28 cellular contexts compared by ENCODE assay signal in genomic region chr4:730511-730910, GRCh38. TPM values are rescaled to one million over a fixed set of nuclear protein-coding genes. Genes with fewer than 3 reads are reported as not detected.
"Had no signal": no experiment of that assay in that cellular context is flagged by ENCODE, and none has a peak within 500 bp of the region (broad histone marks: within the 10 kb centered on the region; RNA-seq: fewer than 3 reads in every experiment).

No MANE protein-coding gene starts in this region.

- ATAC-seq: activated T-cell treated with anti-CD3 and anti-CD28 coated beads, Interleukin-2, amount 50 U/mL, for 4 hours; activated T-helper 17 cell treated with anti-CD3 and anti-CD28 coated beads, Interleukin-2, amount 50 U/mL, for 72 hours had no signal

- H3K27ac ChIP-seq: breast epithelium had no signal

- H3K4me3 Mint-ChIP-seq: activated B cell treated with CpG ODN at 0.5 μM for 24 hours; activated CD4-positive, alpha-beta T cell treated with anti-CD3 and anti-CD28 coated beads, Interleukin-2, amount 10 ng/mL, durations not matched to agents 24 days and 14 days; activated naive CD4-positive, alpha-beta T cell treated with anti-CD3 and anti-CD28 coated beads for 36 hours; activated naive CD8-positive, alpha-beta T cell; activated T-cell treated with anti-CD3 and anti-CD28 coated beads, Interleukin-2, amount 50 U/mL, for 4 hours; activated T-helper 17 cell treated with anti-CD3 and anti-CD28 coated beads, Interleukin-2, amount 50 U/mL, for 72 hours; T-helper 1 cell treated with Interleukin-12 subunit alpha and Interleukin-12 subunit beta and Interleukin-4 antibody, amounts not matched to agents 30 μg/mL and 1 μg/mL, for 36 hours had no signal

- H3K4me1 ChIP-seq: breast epithelium had no signal

- H3K4me3 ChIP-seq: breast epithelium had no signal

- H3K27ac Mint-ChIP-seq: activated B cell treated with CpG ODN at 0.5 μM for 24 hours; activated CD4-positive, alpha-beta T cell treated with anti-CD3 and anti-CD28 coated beads, Interleukin-2, amount 10 ng/mL, durations not matched to agents 24 days and 14 days; activated naive CD4-positive, alpha-beta T cell treated with anti-CD3 and anti-CD28 coated beads for 36 hours; activated naive CD8-positive, alpha-beta T cell; activated T-helper 17 cell treated with anti-CD3 and anti-CD28 coated beads, Interleukin-2, amount 50 U/mL, for 72 hours; T-helper 1 cell treated with Interleukin-12 subunit alpha and Interleukin-12 subunit beta and Interleukin-4 antibody, amounts not matched to agents 30 μg/mL and 1 μg/mL, for 36 hours had no signal

- H3K9me3 ChIP-seq: breast epithelium had no signal

- DNase-seq: activated B cell treated with CpG ODN at 0.5 μM for 24 hours; activated CD4-positive, alpha-beta T cell treated with anti-CD3 and anti-CD28 coated beads for 1 hour; activated CD4-positive, alpha-beta T cell treated with anti-CD3 and anti-CD28 coated beads, Interleukin-2, amount 10 ng/mL, durations not matched to agents 24 days and 14 days; activated CD4-positive, alpha-beta T cell treated with anti-CD3 and anti-CD28 coated beads, Interleukin-2, amount 50 U/mL, for 48 hours; activated CD8-positive, alpha-beta memory T cell treated with anti-CD3 and anti-CD28 coated beads for 24 hours; activated gamma-delta T cell; activated naive CD4-positive, alpha-beta T cell treated with anti-CD3 and anti-CD28 coated beads for 36 hours; activated T-cell treated with anti-CD3 and anti-CD28 coated beads, Interleukin-2, amount 50 U/mL, for 4 hours; caudate nucleus; KG1; NCI-H1048; NCI-H146; NCI-H187 treated with DMSO at 0.1 percent for 48 hours; NCI-H2171; NCI-H2227 treated with DMSO at 0.1 percent for 48 hours; NCI-H526 treated with DMSO at 0.1 percent for 48 hours; NCI-H82; SHP77; T-helper 9 cell had no signal

- H3K27me3 Mint-ChIP-seq: activated B cell treated with CpG ODN at 0.5 μM for 24 hours; activated CD4-positive, alpha-beta T cell treated with anti-CD3 and anti-CD28 coated beads, Interleukin-2, amount 10 ng/mL, durations not matched to agents 24 days and 14 days; activated naive CD8-positive, alpha-beta T cell; activated T-helper 17 cell treated with anti-CD3 and anti-CD28 coated beads, Interleukin-2, amount 50 U/mL, for 72 hours had no signal

- H3K4me1 Mint-ChIP-seq: activated CD4-positive, alpha-beta T cell treated with anti-CD3 and anti-CD28 coated beads, Interleukin-2, amount 10 ng/mL, durations not matched to agents 24 days and 14 days; activated T-helper 17 cell treated with anti-CD3 and anti-CD28 coated beads, Interleukin-2, amount 50 U/mL, for 72 hours had no signal

- H3K9me3 Mint-ChIP-seq: activated B cell treated with CpG ODN at 0.5 μM for 24 hours; activated CD4-positive, alpha-beta T cell treated with anti-CD3 and anti-CD28 coated beads, Interleukin-2, amount 10 ng/mL, durations not matched to agents 24 days and 14 days; activated naive CD4-positive, alpha-beta T cell treated with anti-CD3 and anti-CD28 coated beads for 36 hours; activated T-cell treated with anti-CD3 and anti-CD28 coated beads, Interleukin-2, amount 50 U/mL, for 4 hours; activated T-helper 17 cell treated with anti-CD3 and anti-CD28 coated beads, Interleukin-2, amount 50 U/mL, for 72 hours; T-helper 1 cell treated with Interleukin-12 subunit alpha and Interleukin-12 subunit beta and Interleukin-4 antibody, amounts not matched to agents 30 μg/mL and 1 μg/mL, for 36 hours had no signal

- H3K27me3 ChIP-seq: breast epithelium had no signal

RNA-seq across cellular contexts. Expression of gene SLC49A3, which starts 41.6 kb away (rescaled TPM):
- total RNA-seq: activated naive CD4-positive, alpha-beta T cell treated with anti-CD3 and anti-CD28 coated beads for 36 hours; M059J; NCI-H460; OCI-LY7; RPMI7951; SK-MEL-5 had no signal
